Comparison of ENCODE assay signal across 1 cellular context in genomic region chr16:69326172-69326873, GRCh38.
A peak's percentile ranks its signal among the peaks of the same experiment; 100 is the strongest.
TF ChIP-seq lines count a peak whose summit lies in the region.

No MANE protein-coding gene starts in this region.

TF ChIP-seq in HepG2, 621 proteins besides CTCF, POLR2A, EP300 and RAD21 (continued from another document and continues in another):
- TF ChIP-seq ZNF644 (CRISPR knock-in tag; IDR thresholded peaks at IDR 0.05; ENCODE audit: low read depth) (peak; percentile 100), ZNF687 (CRISPR knock-in tag; IDR thresholded peaks at IDR 0.05) (peak; percentile 34), KLF6 (CRISPR knock-in tag; IDR thresholded peaks at IDR 0.05) (no peak), ARID4A (CRISPR knock-in tag; IDR thresholded peaks at IDR 0.05; ENCODE audit: borderline replicate concordance) (peak; percentile 86), ZHX1 (CRISPR knock-in tag; IDR thresholded peaks at IDR 0.05; ENCODE audit: low read depth) (no peak), MNT (IDR thresholded peaks at IDR 0.05) (peak; percentile 85), SP5 (CRISPR knock-in tag; IDR thresholded peaks at IDR 0.05; ENCODE audit: borderline replicate concordance, low read depth) (no peak; the same call in 1 of the 2 replicates), MIER3 (CRISPR knock-in tag; IDR thresholded peaks at IDR 0.05; ENCODE audit: borderline replicate concordance) (peak; percentile 83; the same call in 1 of the 2 replicates), HDAC2 (CRISPR knock-in tag; IDR thresholded peaks at IDR 0.05) (peak; percentile 91; the same call in 1 of the 2 replicates), ATF7-NPFF (CRISPR knock-in tag; IDR thresholded peaks at IDR 0.05; ENCODE audit: low read depth) (no peak), ZNF362 (CRISPR knock-in tag; IDR thresholded peaks at IDR 0.05; ENCODE audit: borderline replicate concordance) (0 out of 2 replicates have a peak, but pooled peaks have one; percentile 21), THRA (CRISPR knock-in tag; IDR thresholded peaks at IDR 0.05; ENCODE audit: borderline replicate concordance) (peak; percentile 64), RORA (CRISPR knock-in tag; IDR thresholded peaks at IDR 0.05) (no peak), ZNF761 (CRISPR knock-in tag; conservative IDR thresholded peaks at IDR 0.05) (0 out of 2 replicates have a peak, but pooled peaks have one; percentile 50), TERF1 (CRISPR knock-in tag; IDR thresholded peaks at IDR 0.05) (no peak), NFAT5 (CRISPR knock-in tag; IDR thresholded peaks at IDR 0.05) (no peak), MTA3 (CRISPR knock-in tag; IDR thresholded peaks at IDR 0.05) (no peak), TBX2 (CRISPR knock-in tag; IDR thresholded peaks at IDR 0.05; ENCODE audit: borderline replicate concordance) (peak; percentile 71), ZFP91 (CRISPR knock-in tag; IDR thresholded peaks at IDR 0.05; ENCODE audit: borderline replicate concordance) (peak; percentile 35), ZNF652 (CRISPR knock-in tag; IDR thresholded peaks at IDR 0.05; ENCODE audit: borderline replicate concordance, low read depth) (peak; percentile 83), TGIF2 (CRISPR knock-in tag; IDR thresholded peaks at IDR 0.05) (peak; percentile 95), SP140L (CRISPR knock-in tag; IDR thresholded peaks at IDR 0.05; ENCODE audit: borderline replicate concordance) (no peak), ZBTB8A (CRISPR knock-in tag; IDR thresholded peaks at IDR 0.05; ENCODE audit: borderline replicate concordance, low read depth) (no peak), ZNF33B (CRISPR knock-in tag; IDR thresholded peaks at IDR 0.05) (no peak), ZBTB26 (CRISPR knock-in tag; IDR thresholded peaks at IDR 0.05; ENCODE audit: borderline replicate concordance) (no peak)
